In genomic region chr4:119744580-119744979, GRCh38 we compare ENCODE assay signal across 29 cellular contexts.
"Had no signal": no experiment of that assay in that cellular context is flagged by ENCODE, and none has a peak within 500 bp of the region (broad histone marks: within the 10 kb centered on the region; RNA-seq: fewer than 3 reads in every experiment).

No MANE protein-coding gene starts in this region.

- H3K36me3 ChIP-seq: adrenal gland, esophagus muscularis mucosa, heart left ventricle, lower lobe of right lung, suprapubic skin, tibial artery, upper lobe of right lung, WERI-Rb-1 had no signal

- H3K27me3 ChIP-seq: adrenal gland, esophagus muscularis mucosa, foreskin keratinocyte, heart left ventricle, suprapubic skin, tibial artery, upper lobe of right lung had no signal

- H3K27ac ChIP-seq: adrenal gland, esophagus muscularis mucosa, foreskin keratinocyte, lower lobe of right lung, suprapubic skin, tibial artery, upper lobe of right lung, WERI-Rb-1 had no signal

- H3K4me3 ChIP-seq: adrenal gland, esophagus muscularis mucosa, heart left ventricle, lower lobe of right lung, suprapubic skin, tibial artery, upper lobe of right lung had no signal

- H3K4me1 Mint-ChIP-seq: activated CD4-positive, alpha-beta T cell treated with anti-CD3 and anti-CD28 coated beads, Interleukin-2, amount 10 ng/mL, durations not matched to agents 24 days and 14 days; activated naive CD8-positive, alpha-beta T cell treated with anti-CD3 and anti-CD28 coated beads for 36 hours; immature natural killer cell; naive thymus-derived CD8-positive, alpha-beta T cell had no signal

- H3K9me3 Mint-ChIP-seq: activated CD4-positive, alpha-beta memory T cell treated with anti-CD3 and anti-CD28 coated beads for 36 hours; activated CD4-positive, alpha-beta T cell treated with anti-CD3 and anti-CD28 coated beads, Interleukin-2, amount 10 ng/mL, durations not matched to agents 24 days and 14 days; activated naive CD4-positive, alpha-beta T cell treated with anti-CD3 and anti-CD28 coated beads for 36 hours; activated naive CD8-positive, alpha-beta T cell treated with anti-CD3 and anti-CD28 coated beads for 36 hours; activated T-helper 1 cell treated with anti-CD3 and anti-CD28 coated beads, Interleukin-12 subunit alpha, Interleukin-12 subunit beta, Interleukin-2, Interleukin-4 antibody, amounts not matched to agents 30 ng/mL and 10 ng/mL and 1 ng/mL, durations not matched to agents 14 hours and 24 hours and 36 hours had no signal

- H3K27ac Mint-ChIP-seq: activated CD4-positive, alpha-beta memory T cell treated with anti-CD3 and anti-CD28 coated beads for 36 hours; activated CD4-positive, alpha-beta T cell treated with anti-CD3 and anti-CD28 coated beads, Interleukin-2, amount 10 ng/mL, durations not matched to agents 24 days and 14 days; activated naive CD4-positive, alpha-beta T cell treated with anti-CD3 and anti-CD28 coated beads for 36 hours; activated naive CD8-positive, alpha-beta T cell treated with anti-CD3 and anti-CD28 coated beads for 36 hours; activated T-helper 1 cell treated with anti-CD3 and anti-CD28 coated beads, Interleukin-12 subunit alpha, Interleukin-12 subunit beta, Interleukin-2, Interleukin-4 antibody, amounts not matched to agents 30 ng/mL and 10 ng/mL and 1 ng/mL, durations not matched to agents 14 hours and 24 hours and 36 hours; immature natural killer cell; naive thymus-derived CD8-positive, alpha-beta T cell had no signal

- H3K36me3 Mint-ChIP-seq: activated CD4-positive, alpha-beta memory T cell treated with anti-CD3 and anti-CD28 coated beads for 36 hours; activated naive CD8-positive, alpha-beta T cell treated with anti-CD3 and anti-CD28 coated beads for 36 hours; brain; immature natural killer cell; naive thymus-derived CD8-positive, alpha-beta T cell had no signal

- ATAC-seq: activated CD4-positive, CD25-positive, alpha-beta regulatory T cell treated with anti-CD3 and anti-CD28 coated beads, Interleukin-2, amount 50 U/mL, for 24 hours; foreskin keratinocyte; lower lobe of right lung; naive thymus-derived CD8-positive, alpha-beta T cell; right cardiac atrium; upper lobe of right lung had no signal

- H3K4me3 Mint-ChIP-seq: activated CD4-positive, alpha-beta memory T cell treated with anti-CD3 and anti-CD28 coated beads for 36 hours; activated CD4-positive, alpha-beta T cell treated with anti-CD3 and anti-CD28 coated beads, Interleukin-2, amount 10 ng/mL, durations not matched to agents 24 days and 14 days; activated naive CD4-positive, alpha-beta T cell treated with anti-CD3 and anti-CD28 coated beads for 36 hours; activated naive CD8-positive, alpha-beta T cell treated with anti-CD3 and anti-CD28 coated beads for 36 hours; activated T-helper 1 cell treated with anti-CD3 and anti-CD28 coated beads, Interleukin-12 subunit alpha, Interleukin-12 subunit beta, Interleukin-2, Interleukin-4 antibody, amounts not matched to agents 30 ng/mL and 10 ng/mL and 1 ng/mL, durations not matched to agents 14 hours and 24 hours and 36 hours; brain; immature natural killer cell; naive thymus-derived CD8-positive, alpha-beta T cell had no signal

- H3K9me3 ChIP-seq: adrenal gland, esophagus muscularis mucosa, heart left ventricle, lower lobe of right lung, suprapubic skin, tibial artery, upper lobe of right lung had no signal

- H3K4me1 ChIP-seq: adrenal gland, foreskin keratinocyte, lower lobe of right lung, suprapubic skin, upper lobe of right lung had no signal

- DNase-seq: activated CD4-positive, alpha-beta memory T cell treated with anti-CD3 and anti-CD28 coated beads for 36 hours; activated CD4-positive, alpha-beta T cell treated with anti-CD3 and anti-CD28 coated beads, Interleukin-2, amount 10 ng/mL, durations not matched to agents 24 days and 14 days; activated CD8-positive, alpha-beta memory T cell treated with anti-CD3 and anti-CD28 coated beads, Interleukin-2, amount 50 U/mL, for 4 hours; activated effector memory CD4-positive, alpha-beta T cell treated with anti-CD3 and anti-CD28 coated beads, Interleukin-2, amount 50 U/mL, for 16 hours; activated naive CD4-positive, alpha-beta T cell treated with anti-CD3 and anti-CD28 coated beads for 36 hours; activated naive CD8-positive, alpha-beta T cell treated with anti-CD3 and anti-CD28 coated beads for 36 hours; activated T-cell treated with anti-CD3 and anti-CD28 coated beads, Interleukin-2, amount 50 U/mL, for 1 hour; adrenal gland; aorta; cortex of kidney; foreskin keratinocyte; heart left ventricle; hypothalamus; immature natural killer cell; lower lobe of right lung; mesenchymal stem cell; naive thymus-derived CD8-positive, alpha-beta T cell; posterior cingulate gyrus; right cardiac atrium; stimulated activated naive CD4-positive, alpha-beta T cell; T-helper 9 cell; tibial artery; upper lobe of right lung; WERI-Rb-1 had no signal
